11 cellular contexts compared by ENCODE assay signal in genomic region chr22:21593406-21594232, GRCh38. TPM values are rescaled to one million over a fixed set of nuclear protein-coding genes. Genes with fewer than 3 reads are reported as not detected.
DNase-seq lines count a peak whose midpoint lies in the region; ATAC-seq lines count a peak whose summit lies in the region.
"Had no signal": no experiment of that assay in that cellular context is flagged by ENCODE, and none has a peak within 500 bp of the region (broad histone marks: within the 10 kb centered on the region; RNA-seq: fewer than 3 reads in every experiment).

No MANE protein-coding gene starts in this region.

- peaks cover 0 to 64% (median 18%) of the 10 kb centered on the region in 3 donors for H3K36me3 Mint-ChIP-seq in CD8-positive, alpha-beta memory T cell
- H3K36me3 Mint-ChIP-seq in dendritic cell treated with granulocyte-macrophage colony-stimulating factor and Interleukin-4, amounts not matched to agents 40 ng/mL and 50 ng/mL, for 4 days (ENCODE audit: low read depth): peaks cover 82% of the 10 kb centered on the region

- intact Hi-C loops in dendritic cell treated with granulocyte-macrophage colony-stimulating factor and Interleukin-4, amounts not matched to agents 40 ng/mL and 50 ng/mL, for 4 days (cut with micrococcal nuclease): no loop called here

- peaks cover 29% of the 10 kb centered on the region for H3K4me1 ChIP-seq in CD8-positive, alpha-beta memory T cell (ENCODE audit: insufficient read depth, low read length)

- peaks cover 37% of the 10 kb centered on the region for H3K36me3 ChIP-seq in CD8-positive, alpha-beta memory T cell (ENCODE audit: insufficient read depth, low read length)

- no peaks in the 10 kb centered on the region for H3K9me3 ChIP-seq in CD8-positive, alpha-beta memory T cell (ENCODE audit: low read length)
- H3K9me3 ChIP-seq: gastrocnemius medialis had no signal

- no peak for DNase-seq in CD8-positive, alpha-beta memory T cell
- peak; percentile 41 for DNase-seq in HuH-7.5 (ENCODE audit: low spot score)
- DNase-seq in myocyte (ENCODE audit: low read depth): peak; percentile 23
- DNase-seq in NCI-H1048 (lab: John Stamatoyannopoulos, UW): no peak
- no peak for DNase-seq in AML-193 (lab: John Stamatoyannopoulos, UW)
- DNase-seq in activated CD4-positive, alpha-beta T cell treated with anti-CD3 and anti-CD28 coated beads, Interleukin-2, amount 50 U/mL, for 1 hour: no peak
- DNase-seq: gastrocnemius medialis, Kasumi-1 had no signal

- POLR2A ChIA-PET in CD8-positive, alpha-beta memory T cell (lab: Charles Lee): no interaction called here

- no peaks in the 10 kb centered on the region for H3K27me3 Mint-ChIP-seq in CD8-positive, alpha-beta memory T cell
- H3K27me3 Mint-ChIP-seq in dendritic cell treated with granulocyte-macrophage colony-stimulating factor and Interleukin-4, amounts not matched to agents 40 ng/mL and 50 ng/mL, for 4 days: no peaks in the 10 kb centered on the region

- no peaks in the 10 kb centered on the region for H3K27me3 ChIP-seq in CD8-positive, alpha-beta memory T cell (ENCODE audit: insufficient read depth, low read length, poor library complexity, severe bottlenecking)
- H3K27me3 ChIP-seq: gastrocnemius medialis had no signal

- no peak for ATAC-seq in HG03439 (IDR thresholded peaks at IDR 0.05; ENCODE audit: unreplicated experiment)

- H3K4me3 ChIP-seq in CD8-positive, alpha-beta memory T cell (ENCODE audit: low read length): no peak overlapping the region
- H3K4me3 ChIP-seq: gastrocnemius medialis, SK-N-MC had no signal

- H3K4me3 Mint-ChIP-seq in CD8-positive, alpha-beta memory T cell: peak overlapping the region in 1 of 7 donors; percentile 63
- H3K4me3 Mint-ChIP-seq in dendritic cell treated with granulocyte-macrophage colony-stimulating factor and Interleukin-4, amounts not matched to agents 40 ng/mL and 50 ng/mL, for 4 days: no peak overlapping the region

- peaks cover 56 to 78% (median 65%) of the 10 kb centered on the region in 3 donors for H3K4me1 Mint-ChIP-seq in CD8-positive, alpha-beta memory T cell
- peaks cover 70% of the 10 kb centered on the region for H3K4me1 Mint-ChIP-seq in dendritic cell treated with granulocyte-macrophage colony-stimulating factor and Interleukin-4, amounts not matched to agents 40 ng/mL and 50 ng/mL, for 4 days (ENCODE audit: low read depth)

- peak overlapping the region in 7 of 8 donors; percentile 33 to 78 (median 57) for H3K27ac Mint-ChIP-seq in CD8-positive, alpha-beta memory T cell
- H3K27ac Mint-ChIP-seq in dendritic cell treated with granulocyte-macrophage colony-stimulating factor and Interleukin-4, amounts not matched to agents 40 ng/mL and 50 ng/mL, for 4 days: peak overlapping the region; percentile 1

- H3K27ac ChIP-seq in CD8-positive, alpha-beta memory T cell (ENCODE audit: low read depth, low read length): no peak overlapping the region
- H3K27ac ChIP-seq: gastrocnemius medialis, SK-N-MC had no signal

- CTCF ChIA-PET in CD8-positive, alpha-beta memory T cell (lab: Charles Lee): no interaction called here

- H3K9me3 Mint-ChIP-seq in CD8-positive, alpha-beta memory T cell: no peaks in the 10 kb centered on the region
- no peaks in the 10 kb centered on the region for H3K9me3 Mint-ChIP-seq in dendritic cell treated with granulocyte-macrophage colony-stimulating factor and Interleukin-4, amounts not matched to agents 40 ng/mL and 50 ng/mL, for 4 days

RNA-seq across cellular contexts. Expression of gene UBE2L3, which starts 26.1 kb away (rescaled TPM):
- 10 to 100 TPM; 74.3 to 80.2 TPM for total RNA-seq in CD8-positive, alpha-beta memory T cell
- 109 TPM for polyA plus RNA-seq in CD8-positive, alpha-beta memory T cell
- total RNA-seq in myocyte: 70.4 TPM in 2 replicates
- 64.8 TPM for polyA plus RNA-seq in myocyte (2012)

RNA-seq across cellular contexts. Expression of gene YDJC, which starts 36.2 kb away (rescaled TPM):
- 10 to 100 TPM; 75.2 to 79.0 TPM for total RNA-seq in CD8-positive, alpha-beta memory T cell
- 61.1 TPM for polyA plus RNA-seq in CD8-positive, alpha-beta memory T cell
- total RNA-seq in myocyte: 13.3 and 20.4 TPM in 2 replicates
- 8.8 TPM for polyA plus RNA-seq in myocyte (2012)

RNA-seq across cellular contexts. Expression of gene CCDC116, which starts 38.9 kb away (rescaled TPM):
- total RNA-seq in CD8-positive, alpha-beta memory T cell: under 1 TPM; 0.48 to 0.51 TPM
- polyA plus RNA-seq in CD8-positive, alpha-beta memory T cell: not detected
- total RNA-seq in myocyte: 0.13 and 0.57 TPM in 2 replicates
- polyA plus RNA-seq in myocyte (2012): 0.26 TPM

RNA-seq across cellular contexts. Expression of gene RIMBP3C, which starts 42.4 kb away (rescaled TPM):
- total RNA-seq in CD8-positive, alpha-beta memory T cell: under 1 TPM; 0.37 to 0.44 TPM
- polyA plus RNA-seq in CD8-positive, alpha-beta memory T cell: 0.33 TPM
- total RNA-seq in myocyte: 0.42 TPM in 1 of 2 replicates, not detected in the other
- 0.24 TPM for polyA plus RNA-seq in myocyte (2012)

RNA-seq across cellular contexts. Expression of gene SDF2L1, which starts 48.5 kb away (rescaled TPM):
- total RNA-seq in CD8-positive, alpha-beta memory T cell: 10 to 100 TPM; 71.5 to 74.7 TPM
- polyA plus RNA-seq in CD8-positive, alpha-beta memory T cell: 99.6 TPM
- total RNA-seq in myocyte: 37.8 and 63.1 TPM in 2 replicates
- polyA plus RNA-seq in myocyte (2012): 67.2 TPM

Comparison
In these comparisons a context has a peak if more than half of its experiments do, and no peak if none do; other contexts are left out.
1. DNase-seq: peak in HuH-7.5 (single experiment) and myocyte (single experiment); none in CD8-positive, alpha-beta memory T cell (0 of 5), NCI-H1048 (single experiment), AML-193 (0 of 2) and activated CD4-positive, alpha-beta T cell treated with anti-CD3 and anti-CD28 coated beads, Interleukin-2, amount 50 U/mL, for 1 hour (single experiment).